Comparison of ENCODE assay signal across 10 cellular contexts in the genomic region with DNA sequence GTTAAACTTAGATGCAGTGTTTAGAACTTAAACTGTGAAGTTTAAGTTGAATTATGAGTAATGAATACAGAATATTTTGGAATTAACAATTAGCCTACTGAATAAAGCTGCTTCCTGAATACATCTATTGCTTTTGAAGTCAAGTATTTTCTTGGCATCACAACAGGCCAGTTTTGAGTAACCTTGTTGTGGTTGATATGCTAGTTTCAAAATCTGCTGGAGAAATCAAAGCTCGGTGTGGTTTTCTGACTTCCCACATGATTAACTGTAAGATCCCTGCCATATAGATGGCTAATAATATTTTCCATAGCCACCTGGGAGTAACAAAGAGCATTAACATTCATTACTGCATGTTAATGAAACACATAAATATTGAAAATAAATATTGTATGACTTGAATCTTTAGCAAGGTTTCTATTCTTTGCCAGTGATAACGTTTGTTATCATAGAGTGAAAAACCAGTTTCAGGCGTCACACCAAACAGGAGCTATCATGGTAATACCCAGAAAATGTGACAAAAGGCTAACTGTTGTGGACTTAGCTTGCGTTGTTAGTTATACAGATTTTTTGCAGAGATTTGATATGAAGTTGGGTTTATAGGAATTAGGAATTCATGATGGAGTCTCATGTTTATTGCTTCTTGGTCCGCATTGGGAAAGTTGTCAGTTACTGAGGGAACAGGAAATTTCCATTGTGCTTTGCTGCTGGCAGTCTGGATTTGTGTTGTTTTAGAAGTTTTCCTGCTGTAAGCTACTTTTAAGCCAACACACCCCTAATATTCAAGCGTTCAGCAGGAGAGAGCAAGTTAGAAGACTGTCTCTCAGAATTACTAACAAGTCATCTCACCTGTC. TPM values are rescaled to one million over a fixed set of nuclear protein-coding genes. Genes with fewer than 3 reads are reported as not detected.
DNase-seq lines count a peak whose midpoint lies in the region; FAIRE-seq and TF ChIP-seq lines count a peak whose summit lies in the region.
"Had no signal": no experiment of that assay in that cellular context is flagged by ENCODE, and none has a peak within 500 bp of the region (broad histone marks: within the 10 kb centered on the region; RNA-seq: fewer than 3 reads in every experiment).

No MANE protein-coding gene starts in this region.

- H4K20me1 ChIP-seq in BLaER1 treated with 17β-estradiol and CSF1 and Interleukin-3, amounts not matched to agents 10 nM and 100 nM: no peaks in the 10 kb centered on the region
- no peaks in the 10 kb centered on the region for H4K20me1 ChIP-seq in endothelial cell of umbilical vein (replicated peaks; ENCODE audit: control insufficient read depth, extremely low read depth, insufficient read depth, low read length)

- DNase-seq in LHCN-M2 (ENCODE audit: low read depth) (peak; percentile 76), endothelial cell of umbilical vein (ENCODE audit: low read depth, low spot score) (peak; percentile 91), GOT3 (lab: John Stamatoyannopoulos, UW) (no peak), iPS-NIHi7 (ENCODE audit: extremely low spot score) (no peak), germinal center (ENCODE audit: low spot score) (no peak), SHP77 (lab: John Stamatoyannopoulos, UW) (no peak)
- DNase-seq: RPMI8226; stimulated activated CD4-positive, alpha-beta T cell treated with anti-CD3 and anti-CD28 coated beads, Interleukin-2, amount 100 ng/mL, for 48 hours had no signal

- peak overlapping the region; percentile 61 to 83 (median 75) for H3K9ac ChIP-seq in BLaER1 treated with 17β-estradiol and CSF1 and Interleukin-3, amounts not matched to agents 10 nM and 100 nM
- H3K9ac ChIP-seq in endothelial cell of umbilical vein (replicated peaks; ENCODE audit: extremely low read depth, insufficient read depth, low read length) (peak overlapping the region; percentile 58), parathyroid adenoma (no peak overlapping the region)

- H3K9me1 ChIP-seq in endothelial cell of umbilical vein (replicated peaks; ENCODE audit: control insufficient read depth, extremely low read depth, insufficient read depth, low read length): no peaks in the 10 kb centered on the region

- H3K36me3 ChIP-seq in BLaER1 treated with 17β-estradiol and CSF1 and Interleukin-3, amounts not matched to agents 10 nM and 100 nM: no peaks in the 10 kb centered on the region
- H3K36me3 ChIP-seq in endothelial cell of umbilical vein (ENCODE audit: control insufficient read depth in 2 of 2, extremely low read depth in 1 of 2, insufficient read depth in 2 of 2, low read length in 2 of 2): no peaks in the 10 kb centered on the region
- no peaks in the 10 kb centered on the region for H3K36me3 ChIP-seq in parathyroid adenoma (ENCODE audit: control insufficient read depth, insufficient read depth, low read length)

- H3K9me3 ChIP-seq in BLaER1 treated with 17β-estradiol and CSF1 and Interleukin-3, amounts not matched to agents 10 nM and 100 nM (replicated peaks in 1 of 11): no peaks in the 10 kb centered on the region
- H3K9me3 ChIP-seq in endothelial cell of umbilical vein (replicated peaks; ENCODE audit: control insufficient read depth, insufficient read depth, low read length): no peaks in the 10 kb centered on the region
- H3K9me3 ChIP-seq in parathyroid adenoma (ENCODE audit: control insufficient read depth, low read length): no peaks in the 10 kb centered on the region

- H3K4me2 ChIP-seq in BLaER1 treated with 17β-estradiol and CSF1 and Interleukin-3, amounts not matched to agents 10 nM and 100 nM: peak overlapping the region; percentile 81 to 96 (median 90)
- H3K4me2 ChIP-seq in endothelial cell of umbilical vein (ENCODE audit: insufficient read depth, low read length) (peak overlapping the region; percentile 89), parathyroid adenoma (ENCODE audit: low read length) (no peak overlapping the region)

- H3K27me3 ChIP-seq in BLaER1 treated with 17β-estradiol and CSF1 and Interleukin-3, amounts not matched to agents 10 nM and 100 nM: no peaks in the 10 kb centered on the region
- H3K27me3 ChIP-seq in endothelial cell of umbilical vein (ENCODE audit: control insufficient read depth in 2 of 2, insufficient read depth in 2 of 2, low read length in 2 of 2) (no peaks in the 10 kb centered on the region), parathyroid adenoma (ENCODE audit: control insufficient read depth, insufficient read depth, low read length) (no peaks in the 10 kb centered on the region)

- intact Hi-C loops in endothelial cell of umbilical vein (cut with micrococcal nuclease): loop anchor here (2.0 kb wide), 1 partner anchor 19 kb away; no protein-coding TSS in a partner anchor

- peak overlapping the region in 7 of 10 experiments; percentile 18 to 46 (median 40); a peak in 10 of 20 replicates for H3K4me3 ChIP-seq in BLaER1 treated with 17β-estradiol and CSF1 and Interleukin-3, amounts not matched to agents 10 nM and 100 nM
- H3K4me3 ChIP-seq in endothelial cell of umbilical vein (replicated peaks in 1 of 3; ENCODE audit: insufficient read depth in 1 of 3, low read depth in 1 of 3, low read length in 3 of 3) (peak overlapping the region in 1 of 3 experiments; percentile 53), parathyroid adenoma (ENCODE audit: low read depth, low read length) (no peak overlapping the region)

- peak; percentile 65 for FAIRE-seq in endothelial cell of umbilical vein (lab: Jason Lieb, UNC)

- BruUV-seq in endothelial cell of umbilical vein (replicated peaks; lab: Mats Ljungman, UMichigan): no TSS peak

- peaks cover 99% of the 10 kb centered on the region for H3K79me2 ChIP-seq in endothelial cell of umbilical vein (ENCODE audit: control insufficient read depth, insufficient read depth, low read length)
- H3K79me2 ChIP-seq in parathyroid adenoma: peaks cover 3% of the 10 kb centered on the region

- peak overlapping the region; percentile 49 to 94 (median 88) for H3K27ac ChIP-seq in BLaER1 treated with 17β-estradiol and CSF1 and Interleukin-3, amounts not matched to agents 10 nM and 100 nM
- H3K27ac ChIP-seq in endothelial cell of umbilical vein (ENCODE audit: insufficient read depth, low read depth, low read length) (peak overlapping the region; percentile 70), parathyroid adenoma (peak overlapping the region; percentile 14)

- peaks cover 83 to 100% (median 100%) of the 10 kb centered on the region in 10 experiments for H3K4me1 ChIP-seq in BLaER1 treated with 17β-estradiol and CSF1 and Interleukin-3, amounts not matched to agents 10 nM and 100 nM
- H3K4me1 ChIP-seq in endothelial cell of umbilical vein (ENCODE audit: control insufficient read depth, extremely low read depth, insufficient read depth, low read length): peaks cover 73% of the 10 kb centered on the region
- H3K4me1 ChIP-seq in parathyroid adenoma: no peaks in the 10 kb centered on the region

- CTCF ChIA-PET in endothelial cell of umbilical vein (lab: Charles Lee): interaction anchor here (0.5 to 3.1 kb wide), 17 partner anchors 9 to 555 kb away, joined by 3 to 18 read pairs (median 5); a partner anchor contains a TSS

- dilution Hi-C loops in endothelial cell of umbilical vein (cut with MboI; ENCODE audit: extremely low pct_ligation_motif_present, low sequenced_read_pairs): no loop called here

- TF ChIP-seq CTCF in endothelial cell of umbilical vein (IDR thresholded peaks at IDR 0.05; ENCODE audit: extremely low read depth in 1 of 2, insufficient read depth in 1 of 2, low read depth in 1 of 2, low read length in 2 of 2) (no peak), parathyroid adenoma (IDR thresholded peaks at IDR 0.05) (no peak)

- peak; percentile 31 for TF ChIP-seq POLR2A in endothelial cell of umbilical vein (IDR thresholded peaks at IDR 0.05; ENCODE audit: low read depth, low read length)

- no peak overlapping the region for H2AFZ ChIP-seq in endothelial cell of umbilical vein (ENCODE audit: low read depth, low read length)
- no peak overlapping the region for H2AFZ ChIP-seq in parathyroid adenoma

- POLR2A ChIA-PET in endothelial cell of umbilical vein (lab: Charles Lee): interaction anchor here (1.1 to 2.1 kb wide), 3 partner anchors 18 to 95 kb away, joined by 3 to 11 read pairs (median 7); a partner anchor contains a TSS

TF ChIP-seq in endothelial cell of umbilical vein, 7 proteins besides CTCF, POLR2A, EP300 and RAD21:
- TF ChIP-seq GATA2 (IDR thresholded peaks at IDR 0.05; ENCODE audit: insufficient read depth, insufficient read length, low read depth, low read length): no peak

RNA-seq across cellular contexts. Expression of a gene that starts 32.1 kb away (rescaled TPM):
- total RNA-seq in LHCN-M2 (2014; rRNA removed) (102 and 121 TPM in 2 replicates), endothelial cell of umbilical vein (154 TPM in 2 replicates)
- polyA plus RNA-seq in LHCN-M2 (2012): 49.8 TPM
- 37.2 and 45.5 TPM in 2 replicates for polyA plus RNA-seq in endothelial cell of umbilical vein
- 41.7 and 42.3 TPM in 2 replicates for polyA plus RNA-seq in endothelial cell of umbilical vein (2011; cell fraction: cytosol; rRNA removed)
- polyA plus RNA-seq in endothelial cell of umbilical vein (2011; cell fraction: nucleus; rRNA removed): 179 and 233 TPM in 2 replicates
- 84.8 and 122 TPM in 2 replicates for polyA plus RNA-seq in endothelial cell of umbilical vein (2012)
- polyA minus RNA-seq in endothelial cell of umbilical vein: 182 and 216 TPM in 2 replicates
- polyA minus RNA-seq in endothelial cell of umbilical vein (2011; cell fraction: cytosol; rRNA and poly(A)+ RNA removed): 8.4 TPM
- polyA minus RNA-seq in endothelial cell of umbilical vein (2011; cell fraction: nucleus; rRNA and poly(A)+ RNA removed): 280 and 362 TPM in 2 replicates

Comparison
In these comparisons a context has a peak if more than half of its experiments do, and no peak if none do; other contexts are left out.
1. H3K27ac ChIP-seq: peak in every context shown above with its lines; median percentile 88 in BLaER1 treated with 17β-estradiol and CSF1 and Interleukin-3, amounts not matched to agents 10 nM and 100 nM; 70 in endothelial cell of umbilical vein; 14 in parathyroid adenoma.
2. DNase-seq: peak in LHCN-M2 (single experiment) and endothelial cell of umbilical vein (single experiment); none in GOT3 (single experiment), iPS-NIHi7 (single experiment), germinal center (single experiment) and SHP77 (0 of 2).